In genomic region chr15:43799945-43800285, GRCh38 we compare ENCODE assay signal across 1 cellular context.
TF ChIP-seq lines count a peak whose summit lies in the region.

Gene SERINC4 (minus strand): TSS chr15:43800220. CDS start chr15:43799986, 234 bp downstream.

TF ChIP-seq in IMR-90, 13 proteins besides CTCF, POLR2A, EP300 and RAD21 (continued from another document):
- no peak for TF ChIP-seq NFE2L2 (IDR thresholded peaks at IDR 0.05; ENCODE audit: low read depth, low read length)
- TF ChIP-seq MAFK (IDR thresholded peaks at IDR 0.05; ENCODE audit: low read depth, low read length), result no peak
- no peak for TF ChIP-seq MXI1 (IDR thresholded peaks at IDR 0.05; ENCODE audit: borderline replicate concordance, low read depth, low read length)
TF ChIP-seq in IMR-90: peak in this region for 0.
